Comparison of ENCODE assay signal across 8 cellular contexts in the genomic region with DNA sequence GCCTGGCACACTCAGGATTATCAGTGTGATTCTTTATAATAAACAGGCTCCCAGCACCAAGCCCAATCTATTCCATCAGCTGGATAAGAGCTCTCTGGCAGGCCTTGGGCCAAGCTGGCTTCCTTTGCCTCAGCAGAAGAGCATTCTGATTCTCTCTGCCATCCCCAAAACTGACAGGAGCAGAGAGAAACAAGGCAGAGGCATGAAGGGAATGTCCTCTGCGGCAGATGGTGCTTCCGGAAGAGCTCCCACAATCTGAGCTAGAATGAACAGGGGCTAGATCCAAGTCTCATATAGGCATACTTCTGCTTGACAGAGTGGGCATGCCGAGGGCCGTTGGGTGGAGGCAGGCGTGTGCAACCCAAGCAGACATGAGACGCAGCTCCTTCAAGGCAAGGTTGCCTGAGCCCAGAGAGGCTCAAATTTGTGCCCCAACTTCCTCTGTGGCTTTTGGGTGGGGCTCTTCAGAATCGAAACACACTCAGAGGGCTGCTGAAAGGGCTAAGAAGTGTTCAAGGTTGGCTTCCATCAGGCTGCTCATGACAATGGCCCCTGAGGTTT. TPM values are rescaled to one million over a fixed set of nuclear protein-coding genes. Genes with fewer than 3 reads are reported as not detected.
A peak's percentile ranks its signal among the peaks of the same experiment; 100 is the strongest.
DNase-seq lines count a peak whose midpoint lies in the region; ATAC-seq and TF ChIP-seq lines count a peak whose summit lies in the region.

No MANE protein-coding gene starts in this region.

- peaks cover 47% of the 10 kb centered on the region for H3K36me3 Mint-ChIP-seq in CD4-positive, alpha-beta T cell (ENCODE audit: low read depth)
- H3K36me3 Mint-ChIP-seq in activated T-cell treated with anti-CD3 and anti-CD28 coated beads, Interleukin-2, amount 50 U/mL, for 72 hours (ENCODE audit: insufficient read depth in 2 of 2), result peaks cover 3 to 8% of the 10 kb centered on the region in 2 donors
- H3K36me3 Mint-ChIP-seq in GM23338 (ENCODE audit: low read depth), result peaks cover 33% of the 10 kb centered on the region

- 0 out of 2 replicates have a peak, but pooled peaks cover 5% of the 10 kb centered on the region for H3F3A ChIP-seq in GM23338 (replicated peaks; ENCODE audit: low read depth)

- H3K27me3 ChIP-seq in CD4-positive, alpha-beta T cell (ENCODE audit: control insufficient read depth, insufficient read depth, low read length), result no peaks in the 10 kb centered on the region
- H3K27me3 ChIP-seq in lower lobe of right lung (ENCODE audit: low read depth) (no peaks in the 10 kb centered on the region), GM23338 (ENCODE audit: insufficient read depth) (peaks cover 91% of the 10 kb centered on the region)

- H3K27ac Mint-ChIP-seq in CD4-positive, alpha-beta T cell, result peak overlapping the region; percentile 86
- H3K27ac Mint-ChIP-seq in activated T-cell treated with anti-CD3 and anti-CD28 coated beads, Interleukin-2, amount 50 U/mL, for 72 hours, result peak overlapping the region; percentile 81
- no peak overlapping the region for H3K27ac Mint-ChIP-seq in GM23338

- peak overlapping the region; percentile 81 for H3K4me3 Mint-ChIP-seq in CD4-positive, alpha-beta T cell
- peak overlapping the region; percentile 43 to 70 for H3K4me3 Mint-ChIP-seq in activated T-cell treated with anti-CD3 and anti-CD28 coated beads, Interleukin-2, amount 50 U/mL, for 72 hours
- H3K4me3 Mint-ChIP-seq in GM23338, result no peak overlapping the region

- H3K4me3 ChIP-seq in lower lobe of right lung (peak overlapping the region; percentile 88), GM23338 (no peak overlapping the region)

- DNase-seq in CD4-positive, alpha-beta T cell, result peak; percentile 31 to 66 (median 47)
- peak; percentile 57 to 61 for DNase-seq in activated T-cell treated with anti-CD3 and anti-CD28 coated beads, Interleukin-2, amount 50 U/mL, for 72 hours
- DNase-seq in lower lobe of right lung (peak; percentile 54), NCI-H1092 treated with DMSO at 0.1 percent for 48 hours (lab: John Stamatoyannopoulos, UW) (no peak), GM23338 (ENCODE audit: low spot score) (no peak)

- H3K4me1 Mint-ChIP-seq in CD4-positive, alpha-beta T cell (ENCODE audit: low read depth), result peaks cover 84% of the 10 kb centered on the region
- H3K4me1 Mint-ChIP-seq in activated T-cell treated with anti-CD3 and anti-CD28 coated beads, Interleukin-2, amount 50 U/mL, for 72 hours (ENCODE audit: low read depth), result peaks cover 75% of the 10 kb centered on the region
- peaks cover 51% of the 10 kb centered on the region for H3K4me1 Mint-ChIP-seq in GM23338

- H4K20me1 ChIP-seq in GM23338 (replicated peaks; ENCODE audit: insufficient read depth), result no peaks in the 10 kb centered on the region

- no peaks in the 10 kb centered on the region for H3K9me3 Mint-ChIP-seq in CD4-positive, alpha-beta T cell
- no peaks in the 10 kb centered on the region for H3K9me3 Mint-ChIP-seq in activated T-cell treated with anti-CD3 and anti-CD28 coated beads, Interleukin-2, amount 50 U/mL, for 72 hours
- H3K9me3 Mint-ChIP-seq in GM23338, result no peaks in the 10 kb centered on the region; the same call in 2 of the 3 replicates

- no peaks in the 10 kb centered on the region for H3K27me3 Mint-ChIP-seq in CD4-positive, alpha-beta T cell
- H3K27me3 Mint-ChIP-seq in activated T-cell treated with anti-CD3 and anti-CD28 coated beads, Interleukin-2, amount 50 U/mL, for 72 hours (ENCODE audit: low read depth), result no peaks in the 10 kb centered on the region
- H3K27me3 Mint-ChIP-seq in GM23338 (ENCODE audit: insufficient read depth, low read depth, poor library complexity), result peaks cover 39% of the 10 kb centered on the region

- H3K4me2 ChIP-seq in GM23338, result no peak overlapping the region

- H2AFZ ChIP-seq in GM23338, result no peak overlapping the region

- peak; percentile 58 for ATAC-seq in CD4-positive, alpha-beta T cell (ENCODE audit: poor library complexity)
- ATAC-seq in GM19463 (IDR thresholded peaks at IDR 0.05; ENCODE audit: unreplicated experiment), result peak; percentile 38
- peak; percentile 52 to 65 for ATAC-seq in activated T-cell treated with anti-CD3 and anti-CD28 coated beads, Interleukin-2, amount 50 U/mL, for 72 hours (replicated peaks in 1 of 2)
- no peak for ATAC-seq in lower lobe of right lung
- ATAC-seq in HG02981 (IDR thresholded peaks at IDR 0.05; ENCODE audit: unreplicated experiment), result no peak
- ATAC-seq in GM23338, result no peak

- H3K4me1 ChIP-seq in lower lobe of right lung (peaks cover 87% of the 10 kb centered on the region), GM23338 (ENCODE audit: insufficient read depth) (peaks cover 38% of the 10 kb centered on the region)

- intact Hi-C loops in CD4-positive, alpha-beta T cell (cut with DNase I, micrococcal nuclease), result no loop called here
- intact Hi-C loops in lower lobe of right lung (cut with DNase I), result no loop called here

- peak overlapping the region; percentile 68 for H3K27ac ChIP-seq in CD4-positive, alpha-beta T cell (ENCODE audit: low read depth, low read length)
- peak overlapping the region; percentile 40 for H3K27ac ChIP-seq in KOPT-K1 (ENCODE audit: low read depth, low read length, poor library complexity, severe bottlenecking)
- H3K27ac ChIP-seq in lower lobe of right lung, result peak overlapping the region; percentile 73
- H3K27ac ChIP-seq in GM23338 (ENCODE audit: low read depth), result no peak overlapping the region

- no peak for TF ChIP-seq CTCF in CD4-positive, alpha-beta T cell (IDR thresholded peaks at IDR 0.05)
- no peak for TF ChIP-seq CTCF in lower lobe of right lung (IDR thresholded peaks at IDR 0.05)
- TF ChIP-seq CTCF in GM23338 (conservative IDR thresholded peaks at IDR 0.05; ENCODE audit: low read depth in 2 of 2), result no peak

- CTCF ChIA-PET in CD4-positive, alpha-beta T cell (lab: Charles Lee), result interaction anchor here (1.0 to 3.3 kb wide), 3 partner anchors 18 to 33 kb away, joined by 3 to 16 read pairs (median 3); no protein-coding TSS in a partner anchor

- H3K36me3 ChIP-seq in KOPT-K1 (ENCODE audit: insufficient read depth, low read length), result no peaks in the 10 kb centered on the region
- peaks cover 38% of the 10 kb centered on the region for H3K36me3 ChIP-seq in lower lobe of right lung
- no peaks in the 10 kb centered on the region for H3K36me3 ChIP-seq in GM23338 (ENCODE audit: insufficient read depth)

- POLR2A ChIA-PET in CD4-positive, alpha-beta T cell (lab: Charles Lee), result interaction anchor here (0.9 to 3.5 kb wide), 6 partner anchors 10 to 1003 kb away, joined by 3 to 20 read pairs (median 6); a partner anchor contains a TSS

- H3K79me2 ChIP-seq in GM23338 (replicated peaks; ENCODE audit: insufficient read depth), result no peaks in the 10 kb centered on the region

- no peaks in the 10 kb centered on the region for H3K9me3 ChIP-seq in CD4-positive, alpha-beta T cell (ENCODE audit: control insufficient read depth, low read length)
- H3K9me3 ChIP-seq in KOPT-K1 (ENCODE audit: insufficient read depth, low read length, poor library complexity, severe bottlenecking) (no peaks in the 10 kb centered on the region), lower lobe of right lung (no peaks in the 10 kb centered on the region)

- no peaks in the 10 kb centered on the region for H3K9me2 ChIP-seq in GM23338 (ENCODE audit: insufficient read depth)

TF ChIP-seq in GM23338, 12 proteins besides CTCF, POLR2A, EP300 and RAD21 (continues in another document):
- TF ChIP-seq, protein P1, sequence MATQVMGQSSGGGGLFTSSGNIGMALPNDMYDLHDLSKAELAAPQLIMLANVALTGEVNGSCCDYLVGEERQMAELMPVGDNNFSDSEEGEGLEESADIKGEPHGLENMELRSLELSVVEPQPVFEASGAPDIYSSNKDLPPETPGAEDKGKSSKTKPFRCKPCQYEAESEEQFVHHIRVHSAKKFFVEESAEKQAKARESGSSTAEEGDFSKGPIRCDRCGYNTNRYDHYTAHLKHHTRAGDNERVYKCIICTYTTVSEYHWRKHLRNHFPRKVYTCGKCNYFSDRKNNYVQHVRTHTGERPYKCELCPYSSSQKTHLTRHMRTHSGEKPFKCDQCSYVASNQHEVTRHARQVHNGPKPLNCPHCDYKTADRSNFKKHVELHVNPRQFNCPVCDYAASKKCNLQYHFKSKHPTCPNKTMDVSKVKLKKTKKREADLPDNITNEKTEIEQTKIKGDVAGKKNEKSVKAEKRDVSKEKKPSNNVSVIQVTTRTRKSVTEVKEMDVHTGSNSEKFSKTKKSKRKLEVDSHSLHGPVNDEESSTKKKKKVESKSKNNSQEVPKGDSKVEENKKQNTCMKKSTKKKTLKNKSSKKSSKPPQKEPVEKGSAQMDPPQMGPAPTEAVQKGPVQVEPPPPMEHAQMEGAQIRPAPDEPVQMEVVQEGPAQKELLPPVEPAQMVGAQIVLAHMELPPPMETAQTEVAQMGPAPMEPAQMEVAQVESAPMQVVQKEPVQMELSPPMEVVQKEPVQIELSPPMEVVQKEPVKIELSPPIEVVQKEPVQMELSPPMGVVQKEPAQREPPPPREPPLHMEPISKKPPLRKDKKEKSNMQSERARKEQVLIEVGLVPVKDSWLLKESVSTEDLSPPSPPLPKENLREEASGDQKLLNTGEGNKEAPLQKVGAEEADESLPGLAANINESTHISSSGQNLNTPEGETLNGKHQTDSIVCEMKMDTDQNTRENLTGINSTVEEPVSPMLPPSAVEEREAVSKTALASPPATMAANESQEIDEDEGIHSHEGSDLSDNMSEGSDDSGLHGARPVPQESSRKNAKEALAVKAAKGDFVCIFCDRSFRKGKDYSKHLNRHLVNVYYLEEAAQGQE (IDR thresholded peaks at IDR 0.05; ENCODE audit: unreplicated experiment), result no peak
- no peak for TF ChIP-seq EZH2phosphoT487 (IDR thresholded peaks at IDR 0.05; ENCODE audit: unreplicated experiment)
- TF ChIP-seq, protein P2, sequence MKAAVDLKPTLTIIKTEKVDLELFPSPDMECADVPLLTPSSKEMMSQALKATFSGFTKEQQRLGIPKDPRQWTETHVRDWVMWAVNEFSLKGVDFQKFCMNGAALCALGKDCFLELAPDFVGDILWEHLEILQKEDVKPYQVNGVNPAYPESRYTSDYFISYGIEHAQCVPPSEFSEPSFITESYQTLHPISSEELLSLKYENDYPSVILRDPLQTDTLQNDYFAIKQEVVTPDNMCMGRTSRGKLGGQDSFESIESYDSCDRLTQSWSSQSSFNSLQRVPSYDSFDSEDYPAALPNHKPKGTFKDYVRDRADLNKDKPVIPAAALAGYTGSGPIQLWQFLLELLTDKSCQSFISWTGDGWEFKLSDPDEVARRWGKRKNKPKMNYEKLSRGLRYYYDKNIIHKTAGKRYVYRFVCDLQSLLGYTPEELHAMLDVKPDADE (IDR thresholded peaks at IDR 0.05), result no peak
- TF ChIP-seq NANOG (IDR thresholded peaks at IDR 0.05; ENCODE audit: borderline replicate concordance), result no peak

RNA-seq across cellular contexts. Expression of a gene that starts 4.0 kb away (rescaled TPM):
- total RNA-seq in CD4-positive, alpha-beta T cell, result 100 to 1,000 TPM; 110 to 114 TPM
- 10 to 100 TPM; 37.8 to 58.8 TPM for total RNA-seq in activated T-cell treated with anti-CD3 and anti-CD28 coated beads, Interleukin-2, amount 50 U/mL, for 72 hours
- total RNA-seq in lower lobe of right lung, result 253 TPM
- total RNA-seq in GM23338 (2014; rRNA removed; shearing (Covaris generic)), result 17.5 and 17.8 TPM in 2 replicates
- 8.4 and 8.8 TPM in 2 replicates for polyA plus RNA-seq in GM23338 (2016; fragmentation: Nextera tagmentation; extraction: Ambion mirVana)

RNA-seq across cellular contexts. Expression of a gene that starts 50.9 kb away (rescaled TPM):
- total RNA-seq in CD4-positive, alpha-beta T cell, result under 1 TPM; 0.27 to 0.34 TPM
- total RNA-seq in activated T-cell treated with anti-CD3 and anti-CD28 coated beads, Interleukin-2, amount 50 U/mL, for 72 hours, result not detected
- total RNA-seq in lower lobe of right lung, result 70.6 TPM
- total RNA-seq in GM23338 (2014; rRNA removed; shearing (Covaris generic)), result not detected in 2 replicates
- polyA plus RNA-seq in GM23338 (2016; fragmentation: Nextera tagmentation; extraction: Ambion mirVana), result not detected in 2 replicates

Comparison
In these comparisons a context has a peak if more than half of its experiments do, and no peak if none do; other contexts are left out.
1. ATAC-seq: peak in CD4-positive, alpha-beta T cell (single experiment), GM19463 (single experiment) and activated T-cell treated with anti-CD3 and anti-CD28 coated beads, Interleukin-2, amount 50 U/mL, for 72 hours (2 of 2); none in lower lobe of right lung (0 of 2), HG02981 (single experiment) and GM23338 (single experiment).
2. DNase-seq: peak in CD4-positive, alpha-beta T cell (10 of 10), activated T-cell treated with anti-CD3 and anti-CD28 coated beads, Interleukin-2, amount 50 U/mL, for 72 hours (2 of 2) and lower lobe of right lung (single experiment); none in NCI-H1092 treated with DMSO at 0.1 percent for 48 hours (single experiment) and GM23338 (single experiment).
3. RNA of a gene that starts 50.9 kb away (total RNA-seq): 70.6 TPM in lower lobe of right lung (single experiment); 0.27 to 0.34 TPM in CD4-positive, alpha-beta T cell, not detected in activated T-cell treated with anti-CD3 and anti-CD28 coated beads, Interleukin-2, amount 50 U/mL, for 72 hours and not detected in GM23338; every median in the first group is over 10 times any median in the second.